In genomic region chr12:92080390-92081285, GRCh38 we compare ENCODE assay signal across 8 cellular contexts.
DNase-seq lines count a peak whose midpoint lies in the region; ATAC-seq, FAIRE-seq and TF ChIP-seq lines count a peak whose summit lies in the region.

No MANE protein-coding gene starts in this region.

- H3K4me3 ChIP-seq in GM12878 (no peak overlapping the region), osteoblast (ENCODE audit: insufficient read depth, low read length) (peak overlapping the region; percentile 38)

- no peak overlapping the region for H3K9ac ChIP-seq in GM12878 (ENCODE audit: control insufficient read depth, insufficient read depth, low read length)

- H3K9me3 ChIP-seq in GM12878 (replicated peaks; ENCODE audit: control insufficient read depth, insufficient read depth, low read length) (no peaks in the 10 kb centered on the region; the same call in 2 of the 3 replicates), osteoblast (ENCODE audit: low read depth, low read length) (no peaks in the 10 kb centered on the region)

- H2AFZ ChIP-seq in GM12878 (ENCODE audit: control insufficient read depth, low read depth, low read length) (peak overlapping the region; percentile 50), osteoblast (ENCODE audit: low read length) (no peak overlapping the region)

- H3K27ac ChIP-seq in GM12878 (ENCODE audit: control insufficient read depth, insufficient read depth) (0 out of 2 replicates have a peak overlapping the region, but pooled peaks have one; percentile 32), osteoblast (ENCODE audit: low read depth, low read length) (peak overlapping the region; percentile 97)

- H3K4me1 ChIP-seq in GM12878 (ENCODE audit: control insufficient read depth, insufficient read depth, low read length) (peaks cover 30% of the 10 kb centered on the region), osteoblast (ENCODE audit: insufficient read depth, low read length) (peaks cover 55% of the 10 kb centered on the region)

- intact Hi-C loops in GM12878 (cut with micrococcal nuclease; ENCODE audit: unreplicated experiment): no loop called here

- peak; percentile 49 for FAIRE-seq in GM12878 (lab: Jason Lieb, UNC)

- ATAC-seq in GM21619 (IDR thresholded peaks at IDR 0.05; ENCODE audit: unreplicated experiment): peak; percentile 65
- ATAC-seq in GM12878: peak; percentile 63
- ATAC-seq in GM18873 (IDR thresholded peaks at IDR 0.05; ENCODE audit: low FRiP score, unreplicated experiment): no peak

- no peak for TF ChIP-seq POLR2A in GM12878 (IDR thresholded peaks at IDR 0.05; ENCODE audit: low read depth, low read length)

- SMC1A ChIA-PET in GM12878 (lab: Charles Lee; ENCODE audit: uncharacterized antibody, unreplicated experiment): interaction anchor here (1.0 kb wide), 2 partner anchors 9 to 14 kb away, joined by 3 read pairs; no protein-coding TSS in a partner anchor

- no peaks in the 10 kb centered on the region; the same call in 1 of the 2 replicates for H3K79me2 ChIP-seq in GM12878 (ENCODE audit: control insufficient read depth, insufficient read depth, low read length)
- no peaks in the 10 kb centered on the region for H3K79me2 ChIP-seq in osteoblast (ENCODE audit: insufficient read depth, low read length)

- DNase-seq in DMS79 treated with DMSO at 0.1 percent for 48 hours (lab: John Stamatoyannopoulos, UW) (peak; percentile 97), LoVo (ENCODE audit: low spot score) (peak; percentile 94), GM12878 (ENCODE audit: low read depth, low spot score) (no peak), osteoblast (ENCODE audit: insufficient read length, low spot score, missing footprints) (no peak), NCI-H1417 treated with DMSO at 0.1 percent for 48 hours (lab: John Stamatoyannopoulos, UW) (no peak), T-helper 9 cell (no peak)

- RAD21 ChIA-PET in GM12878 (lab: Charles Lee; ENCODE audit: unreplicated experiment): no interaction called here

- TF ChIP-seq CTCF in GM12878 (IDR thresholded peaks at IDR 0.05 in 2 of 3, conservative IDR thresholded peaks at IDR 0.05 in 1 of 3; ENCODE audit: control insufficient read depth in 2 of 3, extremely low read depth in 1 of 3, insufficient read depth in 1 of 3, low read depth in 3 of 3, low read length in 3 of 3): no peak
- TF ChIP-seq CTCF in osteoblast (IDR thresholded peaks at IDR 0.05; ENCODE audit: extremely low read depth, low read depth, low read length): no peak

- WGBS in GM12878 (ENCODE audit: insufficient coverage, insufficient replicate concordance, low lambda C conversion rate, missing lambda C conversion rate): 66% methylated on average over 7 of the region's 7 CpGs

- H3K27me3 ChIP-seq in GM12878 (replicated peaks in 1 of 2; ENCODE audit: control insufficient read depth in 2 of 2, insufficient read depth in 2 of 2, low read length in 1 of 2) (no peaks in the 10 kb centered on the region), osteoblast (ENCODE audit: insufficient read depth, low read length) (no peaks in the 10 kb centered on the region)

- TF ChIP-seq EP300 in GM12878 (IDR thresholded peaks at IDR 0.05; ENCODE audit: borderline replicate concordance in 1 of 2, control insufficient read depth in 1 of 2, low read depth in 2 of 2, low read length in 2 of 2): no peak

- no TSS peak for BruUV-seq in GM12878 (replicated peaks; lab: Mats Ljungman, UMichigan)

- in situ Hi-C loops in GM12878 (cut with MboI): no loop called here

- no peaks in the 10 kb centered on the region for H4K20me1 ChIP-seq in GM12878 (ENCODE audit: control insufficient read depth, insufficient read depth)
- H4K20me1 ChIP-seq in osteoblast (ENCODE audit: insufficient read depth, low read length): no peaks in the 10 kb centered on the region

- no peaks in the 10 kb centered on the region for H3K36me3 ChIP-seq in GM12878 (ENCODE audit: control insufficient read depth in 2 of 2, insufficient read depth in 2 of 2, low read length in 1 of 2)
- no peaks in the 10 kb centered on the region for H3K36me3 ChIP-seq in osteoblast (ENCODE audit: insufficient read depth, low read length)

- H3K4me2 ChIP-seq in GM12878 (ENCODE audit: control insufficient read depth, insufficient read depth): peak overlapping the region; percentile 71
- peak overlapping the region; percentile 68 for H3K4me2 ChIP-seq in osteoblast (ENCODE audit: insufficient read depth, low read length)

- no peak for TF ChIP-seq RAD21 in GM12878 (IDR thresholded peaks at IDR 0.05; ENCODE audit: insufficient read depth, low read depth, low read length)

- CTCF ChIA-PET in GM12878 (lab: Yijun Ruan, JAX): no interaction called here

- POLR2A ChIA-PET in GM12878 (lab: Charles Lee): no interaction called here

TF ChIP-seq in GM12878, 131 proteins besides CTCF, POLR2A, EP300 and RAD21 (continues in another document):
- peak; percentile 37; the same call in 1 of the 2 replicates for TF ChIP-seq IKZF1 (conservative IDR thresholded peaks at IDR 0.05)
- no peak for TF ChIP-seq SPI1 (IDR thresholded peaks at IDR 0.05; ENCODE audit: borderline replicate concordance, insufficient read depth, low read depth, low read length)
- no peak for TF ChIP-seq GATAD2B (conservative IDR thresholded peaks at IDR 0.05; ENCODE audit: low read depth)
- no peak for TF ChIP-seq STAT3 (IDR thresholded peaks at IDR 0.05; ENCODE audit: low read depth, low read length)
- TF ChIP-seq KLF5 (IDR thresholded peaks at IDR 0.05; ENCODE audit: partially characterized antibody): no peak
- no peak for TF ChIP-seq SKIL (IDR thresholded peaks at IDR 0.05; ENCODE audit: low read depth, poor library complexity, severe bottlenecking)
- TF ChIP-seq NBN (IDR thresholded peaks at IDR 0.05): no peak
- no peak for TF ChIP-seq RB1 (IDR thresholded peaks at IDR 0.05; ENCODE audit: borderline replicate concordance)
- TF ChIP-seq E4F1 (IDR thresholded peaks at IDR 0.05; ENCODE audit: borderline replicate concordance, partially characterized antibody): no peak
- TF ChIP-seq ZBTB11 (CRISPR knock-in tag; IDR thresholded peaks at IDR 0.05): no peak

Comparison
In these comparisons a context has a peak if more than half of its experiments do, and no peak if none do; other contexts are left out.
1. DNase-seq: peak in DMS79 treated with DMSO at 0.1 percent for 48 hours (single experiment) and LoVo (single experiment); none in GM12878 (single experiment), osteoblast (single experiment), NCI-H1417 treated with DMSO at 0.1 percent for 48 hours (single experiment) and T-helper 9 cell (single experiment).